In the genomic region with DNA sequence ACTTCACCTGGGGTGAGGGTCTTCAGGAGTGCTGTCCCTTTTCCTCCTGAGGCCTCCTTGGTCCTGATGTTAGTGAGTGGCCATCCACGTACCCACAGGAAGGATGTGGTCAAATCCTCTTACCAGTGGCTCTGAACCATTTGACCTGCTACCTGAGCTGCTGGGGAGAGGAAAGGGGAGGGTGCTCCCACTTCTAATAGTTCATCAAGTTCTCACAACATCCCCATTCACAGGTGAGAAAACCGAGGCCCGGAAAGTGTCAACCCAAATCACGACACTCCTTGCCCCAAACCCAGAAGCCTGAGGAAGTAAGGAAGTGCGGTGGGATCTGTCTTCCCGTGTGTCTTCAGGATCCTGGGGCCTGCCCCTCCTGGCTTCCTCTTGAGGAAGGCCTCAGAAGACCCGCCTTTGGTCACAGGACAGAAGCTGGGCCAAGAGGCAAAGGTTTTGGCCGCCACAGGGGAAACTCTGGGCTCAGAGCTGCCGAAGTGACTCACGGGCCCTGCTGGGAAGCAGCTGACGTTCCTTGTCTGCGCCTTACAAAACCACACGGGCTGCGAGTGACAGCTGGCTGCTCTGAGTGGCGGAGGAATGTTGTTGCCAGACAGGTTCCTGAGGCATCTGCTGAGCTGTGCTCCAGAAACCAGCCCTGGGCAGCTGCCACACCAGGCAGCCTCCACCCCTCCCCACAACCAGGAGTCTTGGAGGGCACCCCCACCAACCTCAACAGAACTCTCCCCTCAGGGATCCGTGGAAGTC, we compare ENCODE assay signal across 8 cellular contexts. TPM values are rescaled to one million over a fixed set of nuclear protein-coding genes. Genes with fewer than 3 reads are reported as not detected.
A peak's percentile ranks its signal among the peaks of the same experiment; 100 is the strongest.
DNase-seq lines count a peak whose midpoint lies in the region; ATAC-seq and TF ChIP-seq lines count a peak whose summit lies in the region.

No MANE protein-coding gene starts in this region.

- peak; percentile 96 for ATAC-seq in Right ventricle myocardium inferior
- ATAC-seq in HG03439 (IDR thresholded peaks at IDR 0.05; ENCODE audit: unreplicated experiment): no peak

- H3K79me2 ChIP-seq in H9 (ENCODE audit: insufficient read depth, low read length): no peaks in the 10 kb centered on the region

- in situ Hi-C loops in Caki2 (cut with HindIII; ENCODE audit: low pct_unique_long_range_greater_than_20kb, low sequenced_read_pairs): no loop called here

- H2BK20ac ChIP-seq in H9 (ENCODE audit: low read depth, low read length, poor library complexity, severe bottlenecking): no peak overlapping the region

- H3K56ac ChIP-seq in H9 (ENCODE audit: insufficient read length, low read depth, low read length): no peak overlapping the region

- peaks cover 17 to 30% of the 10 kb centered on the region in 2 experiments for H3K4me1 Mint-ChIP-seq in H9
- peaks cover 9% of the 10 kb centered on the region for H3K4me1 Mint-ChIP-seq in activated naive CD8-positive, alpha-beta T cell treated with anti-CD3 and anti-CD28 coated beads for 36 hours

- H2AFZ ChIP-seq in H9 (ENCODE audit: low read length): no peak overlapping the region

- no peaks in the 10 kb centered on the region for H3K9me3 ChIP-seq in H9 (ENCODE audit: control insufficient read depth, low read depth, low read length)

- H2BK5ac ChIP-seq in H9 (ENCODE audit: insufficient read length, low read length): no peak overlapping the region

- no peak overlapping the region for H2AK5ac ChIP-seq in H9 (ENCODE audit: insufficient read length, low read length)

- H3K27me3 Mint-ChIP-seq in H9 (ENCODE audit: low read depth): peaks cover 1% of the 10 kb centered on the region; the same call in 1 of the 2 replicates
- peaks cover 8% of the 10 kb centered on the region for H3K27me3 Mint-ChIP-seq in activated naive CD8-positive, alpha-beta T cell treated with anti-CD3 and anti-CD28 coated beads for 36 hours

- no peak overlapping the region for H3K23ac ChIP-seq in H9 (ENCODE audit: insufficient read length, low read depth, low read length)

- WGBS in H9 (ENCODE audit: extremely low coverage, insufficient read length, low lambda C conversion rate): no CpG with 5 or more reads among the region's 16 CpGs

- no peak overlapping the region for H3K4ac ChIP-seq in H9 (ENCODE audit: low read depth, low read length)

- H2BK120ac ChIP-seq in H9 (ENCODE audit: low read depth, low read length, poor library complexity, severe bottlenecking): no peak overlapping the region

- no peak overlapping the region for H2BK15ac ChIP-seq in H9 (ENCODE audit: low read depth, low read length)

- H3T11ph ChIP-seq in H9 (ENCODE audit: low read length): no peak overlapping the region

- intact Hi-C loops in Right ventricle myocardium inferior (cut with DNase I): no loop called here

- no peak overlapping the region for H4K8ac ChIP-seq in H9 (replicated peaks; ENCODE audit: insufficient read length, low read depth, low read length)

- H3K14ac ChIP-seq in H9 (ENCODE audit: insufficient read depth, low read length): peak overlapping the region; percentile 28; the same call in 1 of the 2 replicates

- TF ChIP-seq CTCF in H9 (conservative IDR thresholded peaks at IDR 0.05): no peak

- H3K27ac ChIP-seq in H9 (ENCODE audit: insufficient read length, low read depth, low read length): no peak overlapping the region

- no peaks in the 10 kb centered on the region for H3K79me1 ChIP-seq in H9 (ENCODE audit: insufficient read depth, low read depth, low read length, poor library complexity, severe bottlenecking)

- no peaks in the 10 kb centered on the region; a peak in 1 of 5 replicates for H3K9me3 Mint-ChIP-seq in H9
- no peaks in the 10 kb centered on the region for H3K9me3 Mint-ChIP-seq in activated naive CD8-positive, alpha-beta T cell treated with anti-CD3 and anti-CD28 coated beads for 36 hours

- no peaks in the 10 kb centered on the region for H3K23me2 ChIP-seq in H9 (ENCODE audit: insufficient read length, low read depth, low read length, poor library complexity, severe bottlenecking)

- peak; percentile 38 for DNase-seq in Caki2 (ENCODE audit: low read depth)
- peak; percentile 86 for DNase-seq in H9
- peak; percentile 48 for DNase-seq in NCI-H774 (lab: John Stamatoyannopoulos, UW)
- peak; percentile 40 for DNase-seq in activated naive CD8-positive, alpha-beta T cell treated with anti-CD3 and anti-CD28 coated beads for 36 hours
- peak; percentile 91 for DNase-seq in Right ventricle myocardium inferior (ENCODE audit: missing footprints)
- peak; percentile 71 for DNase-seq in pons (ENCODE audit: low spot score)
- no peak for DNase-seq in NCI-H146 treated with DMSO at 0.1 percent for 48 hours (lab: John Stamatoyannopoulos, UW; ENCODE audit: unreplicated experiment)

- no peak overlapping the region for H3K4me3 Mint-ChIP-seq in H9
- H3K4me3 Mint-ChIP-seq in activated naive CD8-positive, alpha-beta T cell treated with anti-CD3 and anti-CD28 coated beads for 36 hours: no peak overlapping the region

- peak overlapping the region; percentile 40 for H3K18ac ChIP-seq in H9 (ENCODE audit: insufficient read length, low read depth, low read length)

- H3K36me3 Mint-ChIP-seq in H9 (ENCODE audit: insufficient read depth in 1 of 3, low read depth in 3 of 3): no peaks in the 10 kb centered on the region
- no peaks in the 10 kb centered on the region for H3K36me3 Mint-ChIP-seq in activated naive CD8-positive, alpha-beta T cell treated with anti-CD3 and anti-CD28 coated beads for 36 hours

- no peak overlapping the region for H4K5ac ChIP-seq in H9 (ENCODE audit: insufficient read length, low read depth, low read length)

- H3K4me1 ChIP-seq in H9 (ENCODE audit: insufficient read depth, low read length): peaks cover 7% of the 10 kb centered on the region; the same call in 1 of the 2 replicates

- no peaks in the 10 kb centered on the region for H3K27me3 ChIP-seq in H9 (ENCODE audit: insufficient read depth, low read length)

- peak overlapping the region; percentile 38 for H4K91ac ChIP-seq in H9 (ENCODE audit: insufficient read length, low read depth, low read length)

- H4K20me1 ChIP-seq in H9 (ENCODE audit: control insufficient read depth, insufficient read depth, insufficient read length): no peaks in the 10 kb centered on the region

- H2BK12ac ChIP-seq in H9 (ENCODE audit: insufficient read length, low read depth, low read length): no peak overlapping the region

- no peak overlapping the region for H3K9ac ChIP-seq in H9 (ENCODE audit: extremely low read depth, insufficient read length, low read length)

- peak overlapping the region in 2 of 3 experiments; percentile 61 to 76; a peak in 5 of 7 replicates for H3K27ac Mint-ChIP-seq in H9
- no peak overlapping the region for H3K27ac Mint-ChIP-seq in activated naive CD8-positive, alpha-beta T cell treated with anti-CD3 and anti-CD28 coated beads for 36 hours

- H3K4me2 ChIP-seq in H9 (ENCODE audit: insufficient read depth, insufficient read length, low read length): no peak overlapping the region

RNA-seq across cellular contexts. Expression of gene KIFC3, which starts 13.9 kb away (rescaled TPM):
- 89.2 and 132 TPM in 2 replicates for total RNA-seq in Caki2 (2014; rRNA removed; shearing (Covaris generic); ENCODE audit: low replicate concordance)
- total RNA-seq in H9 (2021) (3.5 and 5.0 TPM in 2 replicates), Right ventricle myocardium inferior (55.3 TPM)
- total RNA-seq in activated naive CD8-positive, alpha-beta T cell treated with anti-CD3 and anti-CD28 coated beads for 36 hours: 1 to 10 TPM; 1.2 to 1.3 TPM
